13 cellular contexts compared by ENCODE assay signal in the genomic region with DNA sequence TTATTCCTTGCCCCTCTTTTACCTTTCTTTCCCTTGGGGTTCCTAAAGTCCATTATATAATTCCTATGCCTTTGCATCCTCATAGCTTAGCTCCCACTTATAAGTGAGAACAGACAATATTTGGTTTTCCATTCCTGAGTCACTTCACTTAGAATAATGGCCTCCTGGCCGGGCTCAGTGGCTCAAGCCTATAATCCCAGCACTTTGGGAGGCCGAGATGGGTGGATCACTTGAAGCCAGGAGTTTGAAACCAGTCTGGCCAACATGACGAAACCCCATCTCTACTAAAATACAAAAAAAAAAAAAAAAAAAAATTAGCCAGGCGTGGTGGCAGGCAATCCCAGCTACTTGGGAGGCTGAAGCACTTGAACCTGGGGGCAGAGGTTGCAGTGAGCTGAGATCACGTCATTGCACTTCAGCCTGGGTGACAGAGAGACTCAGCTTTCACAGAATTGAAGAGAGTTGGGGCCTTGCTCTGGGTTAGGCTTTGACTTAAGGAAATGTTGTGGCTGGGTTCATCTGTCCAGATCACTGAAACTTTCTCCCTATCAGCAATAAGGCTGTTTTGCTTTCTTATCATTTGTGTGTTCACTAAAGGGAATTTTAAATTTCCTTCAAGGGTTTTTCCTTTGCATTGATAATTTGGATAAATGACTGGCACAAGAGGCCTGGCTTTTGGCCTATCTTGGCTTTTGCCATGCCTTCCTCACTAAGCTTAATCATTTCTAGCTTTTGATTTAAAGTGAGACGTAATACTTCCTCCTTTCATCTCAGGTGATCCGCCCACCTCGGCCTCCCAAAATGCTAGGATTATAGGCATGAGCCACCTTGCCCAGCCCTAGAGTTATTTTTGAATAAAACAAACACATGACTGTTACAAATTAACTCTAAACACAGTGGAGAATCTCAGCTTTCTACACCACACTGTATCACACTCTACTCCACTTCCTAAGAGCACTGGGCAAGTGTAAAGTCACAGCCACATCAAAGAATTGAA. TPM values are rescaled to one million over a fixed set of nuclear protein-coding genes. Genes with fewer than 3 reads are reported as not detected.
DNase-seq lines count a peak whose midpoint lies in the region; ATAC-seq, FAIRE-seq and TF ChIP-seq lines count a peak whose summit lies in the region.
"Not testable (repeated sequence)": the region's sequence is repeated elsewhere in the genome, so short reads cannot be mapped to it uniquely, and the experiment has no call there.
"Had no signal": no experiment of that assay in that cellular context is flagged by ENCODE, and none has a peak within 500 bp of the region (broad histone marks: within the 10 kb centered on the region; RNA-seq: fewer than 3 reads in every experiment).

No MANE protein-coding gene starts in this region.

- in situ Hi-C loops in Caki2 (cut with HindIII; ENCODE audit: low pct_unique_long_range_greater_than_20kb, low sequenced_read_pairs): not testable (repeated sequence)

- peak; percentile 25 for FAIRE-seq in kidney (lab: Jason Lieb, UNC)

- H3K36me3 ChIP-seq in kidney (ENCODE audit: control insufficient read depth in 1 of 2, insufficient read depth in 2 of 2, low read length in 2 of 2): not testable (repeated sequence)

- H3K4me3 Mint-ChIP-seq in T-helper 17 cell: not testable (repeated sequence)

- not testable (repeated sequence) for H3K4me1 ChIP-seq in kidney (ENCODE audit: control insufficient read depth in 1 of 2, insufficient read depth in 1 of 2, low read depth in 1 of 2, low read length in 2 of 2)

- peak overlapping the region; percentile 54 to 70 for H3K27ac ChIP-seq in kidney (ENCODE audit: low read depth in 2 of 2, low read length in 2 of 2)

- DNase-seq in Caki2 (ENCODE audit: low read depth): peak; percentile 81
- not testable (repeated sequence) for DNase-seq in T-helper 17 cell
- DNase-seq in kidney: peak; percentile 83
- DNase-seq in renal cortical epithelial cell (ENCODE audit: low read depth): peak; percentile 79

- H3K36me3 Mint-ChIP-seq in T-helper 17 cell (ENCODE audit: low read depth): not testable (repeated sequence)

- not testable (repeated sequence) for H3K4me1 Mint-ChIP-seq in T-helper 17 cell

- not testable (repeated sequence) for TF ChIP-seq CTCF in kidney (IDR thresholded peaks at IDR 0.05; ENCODE audit: borderline replicate concordance, extremely low read depth, insufficient read depth)

- H3K27me3 Mint-ChIP-seq in T-helper 17 cell: not testable (repeated sequence)

- ATAC-seq in GM18867 (IDR thresholded peaks at IDR 0.05; ENCODE audit: unreplicated experiment) (peak; percentile 79), GM21360 (IDR thresholded peaks at IDR 0.05; ENCODE audit: unreplicated experiment) (peak; percentile 67), HG02763 (IDR thresholded peaks at IDR 0.05; ENCODE audit: unreplicated experiment) (peak; percentile 68), HG03196 (IDR thresholded peaks at IDR 0.05; ENCODE audit: unreplicated experiment) (peak; percentile 93)
- not testable (repeated sequence) for ATAC-seq in T-helper 17 cell

- not testable (repeated sequence) for H3K4me3 ChIP-seq in kidney (ENCODE audit: low read length in 2 of 2)

- intact Hi-C loops in kidney (cut with DNase I): not testable (repeated sequence)

- H3K27ac Mint-ChIP-seq in T-helper 17 cell: peak overlapping the region; percentile 45

- not testable (repeated sequence) for H3K9me3 ChIP-seq in T-helper 17 cell (ENCODE audit: control insufficient read depth, low read length, poor library complexity, severe bottlenecking); kidney (ENCODE audit: control insufficient read depth in 1 of 2, low read length in 2 of 2)

- H3K9ac ChIP-seq in kidney (ENCODE audit: low read length in 2 of 2): not testable (repeated sequence)

RNA-seq across cellular contexts. Expression of a gene that starts 13.9 kb away (rescaled TPM):
- not detected in 2 replicates for total RNA-seq in Caki2 (2014; rRNA removed; shearing (Covaris generic); ENCODE audit: low replicate concordance)
- total RNA-seq in T-helper 17 cell (not detected), kidney (0.57 TPM), renal cortical epithelial cell (0.30 TPM in 1 of 2 replicates, not detected in the other)
- not detected for polyA plus RNA-seq in kidney (ENCODE audit: insufficient read depth, low read depth, low replicate concordance)
- total RNA-seq: activated T-cell treated with anti-CD3 and anti-CD28 coated beads, Interleukin-2, amount 50 U/mL, for 4 hours; gastroesophageal sphincter; GM23338; suprapubic skin had no signal
- polyA plus RNA-seq: AG04450, GM23338 had no signal

RNA-seq across cellular contexts. Expression of a gene that starts 24.6 kb away (rescaled TPM):
- 10.3 and 20.4 TPM in 2 replicates for total RNA-seq in Caki2 (2014; rRNA removed; shearing (Covaris generic); ENCODE audit: low replicate concordance)
- total RNA-seq in T-helper 17 cell (10 to 100 TPM; 10.7 to 11.2 TPM), kidney (6.8 TPM), renal cortical epithelial cell (12.9 and 24.8 TPM in 2 replicates)
- 2.9 TPM for polyA plus RNA-seq in kidney (ENCODE audit: insufficient read depth, low read depth, low replicate concordance)

RNA-seq across cellular contexts. Expression of a gene that starts 41.8 kb away (rescaled TPM):
- total RNA-seq in Caki2 (2014; rRNA removed; shearing (Covaris generic); ENCODE audit: low replicate concordance): 11.5 and 11.8 TPM in 2 replicates
- total RNA-seq in T-helper 17 cell: 10 to 100 TPM; 16.1 to 16.2 TPM
- 18.6 TPM for total RNA-seq in kidney
- polyA plus RNA-seq in kidney (ENCODE audit: insufficient read depth, low read depth, low replicate concordance): 19.5 TPM
- 16.0 and 17.6 TPM in 2 replicates for total RNA-seq in renal cortical epithelial cell

RNA-seq across cellular contexts. Expression of a gene that starts 41.9 kb away (rescaled TPM):
- total RNA-seq in Caki2 (2014; rRNA removed; shearing (Covaris generic); ENCODE audit: low replicate concordance): 54.7 and 65.7 TPM in 2 replicates
- total RNA-seq in T-helper 17 cell: 10 to 100 TPM; 18.6 to 20.3 TPM
- 34.5 TPM for total RNA-seq in kidney
- 19.5 TPM for polyA plus RNA-seq in kidney (ENCODE audit: insufficient read depth, low read depth, low replicate concordance)
- total RNA-seq in renal cortical epithelial cell: 31.8 and 38.4 TPM in 2 replicates
